In the genomic region with DNA sequence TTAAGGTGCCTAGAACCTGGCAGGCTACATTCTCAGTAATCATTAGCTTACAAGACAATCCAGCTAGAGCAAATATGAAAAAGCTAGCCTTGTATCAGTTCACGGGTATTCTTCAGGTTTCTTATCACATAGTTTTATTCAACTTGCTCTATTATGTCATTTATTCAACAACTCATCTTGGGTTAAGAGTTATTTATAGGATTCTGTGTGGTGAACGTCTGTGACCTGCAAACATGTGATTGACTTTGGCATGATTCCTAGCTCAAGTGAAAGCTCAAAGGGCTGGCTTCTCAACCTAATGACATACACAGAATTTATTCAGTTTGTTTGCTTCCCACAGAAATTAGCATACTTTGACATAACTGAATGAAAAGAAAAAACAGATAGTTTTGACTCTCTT, we compare ENCODE assay signal across 25 cellular contexts.
A peak's percentile ranks its signal among the peaks of the same experiment; 100 is the strongest.
DNase-seq lines count a peak whose midpoint lies in the region; ATAC-seq and TF ChIP-seq lines count a peak whose summit lies in the region.
"Had no signal": no experiment of that assay in that cellular context is flagged by ENCODE, and none has a peak within 500 bp of the region (broad histone marks: within the 10 kb centered on the region; RNA-seq: fewer than 3 reads in every experiment).

No MANE protein-coding gene starts in this region.

- H3K27me3 ChIP-seq in heart right ventricle (no peaks in the 10 kb centered on the region), liver (ENCODE audit: control insufficient read depth in 4 of 4, insufficient read depth in 4 of 4, low read length in 3 of 4) (no peaks in the 10 kb centered on the region)
- H3K27me3 ChIP-seq: sigmoid colon, testis, uterus had no signal

- intact Hi-C loops in heart right ventricle (cut with DNase I) = no loop called here

- TF ChIP-seq CTCF in heart right ventricle (IDR thresholded peaks at IDR 0.05) (no peak), liver (IDR thresholded peaks at IDR 0.05; ENCODE audit: low read depth, low read length, missing input control) (no peak)

- peak; percentile 28 to 43 for TF ChIP-seq RAD21 in liver (IDR thresholded peaks at IDR 0.05)

- H3K4me1 ChIP-seq in heart right ventricle (peaks cover 0 to 18% (median 0%) of the 10 kb centered on the region in 9 donors), liver (ENCODE audit: control insufficient read depth in 4 of 4, insufficient read depth in 4 of 4, low read length in 3 of 4) (peaks cover 3 to 24% (median 7%) of the 10 kb centered on the region in 4 donors)
- H3K4me1 ChIP-seq: parathyroid adenoma, sigmoid colon, testis, uterus had no signal

- DNase-seq in NCI-H1048 (lab: John Stamatoyannopoulos, UW) = peak; percentile 1
- DNase-seq in NCI-H774 (lab: John Stamatoyannopoulos, UW) = peak; percentile 22
- peak in 1 of 2 donors; percentile 40 for DNase-seq in heart right ventricle
- DNase-seq in superior temporal gyrus (ENCODE audit: extremely low spot score) = no peak
- no peak for DNase-seq in C1 segment of cervical spinal cord (lab: John Stamatoyannopoulos, UW)
- DNase-seq in NCI-H526 (lab: John Stamatoyannopoulos, UW) = no peak
- no peak for DNase-seq in SKM-1 (lab: John Stamatoyannopoulos, UW; ENCODE audit: unreplicated experiment)
- DNase-seq: activated CD4-positive, alpha-beta T cell treated with anti-CD3 and anti-CD28 coated beads, Interleukin-2, amount 10 ng/mL, durations not matched to agents 7 days and 5 days; activated gamma-delta T cell treated with Interleukin-2 at 50 U/mL for 16 hours; activated T-cell treated with anti-CD3 and anti-CD28 coated beads, Interleukin-2, amount 50 U/mL, for 4 hours; EL; islet precursor cell; mammary epithelial cell; MV-4-11; NCI-H526 treated with DMSO at 0.1 percent for 48 hours; sigmoid colon; stimulated activated naive CD4-positive, alpha-beta T cell treated with Interleukin-2 at 50 U/mL for 16 hours; testis; uterus had no signal

- peaks cover 0 to 4% (median 0%) of the 10 kb centered on the region in 11 donors for H3K9me3 ChIP-seq in heart right ventricle
- H3K9me3 ChIP-seq in liver (ENCODE audit: control insufficient read depth in 4 of 4, low read length in 3 of 4) = no peaks in the 10 kb centered on the region
- H3K9me3 ChIP-seq: sigmoid colon, testis, uterus had no signal

- WGBS in heart right ventricle, 2 donors = 12% methylated on average over 2 of the region's 2 CpGs
- WGBS in liver = 6% methylated on average over 2 of the region's 2 CpGs

- H3K36me3 ChIP-seq in heart right ventricle (no peaks in the 10 kb centered on the region), liver (ENCODE audit: control insufficient read depth in 4 of 4, insufficient read depth in 3 of 4, low read depth in 1 of 4, low read length in 3 of 4) (no peaks in the 10 kb centered on the region)
- H3K36me3 ChIP-seq: sigmoid colon, uterus had no signal

- ATAC-seq in heart right ventricle = peak; percentile 50 to 92 (median 78)
- ATAC-seq: activated T-cell treated with anti-CD3 and anti-CD28 coated beads, Interleukin-2, amount 50 U/mL, for 4 hours; GM12878 had no signal

- H3K4me3 ChIP-seq in heart right ventricle = no peak overlapping the region
- H3K4me3 ChIP-seq in liver (ENCODE audit: low read depth in 1 of 3, low read length in 3 of 3) = peak overlapping the region in 1 of 3 donors; percentile 15
- H3K4me3 ChIP-seq: GM12878, sigmoid colon, testis, uterus had no signal

- H3K9ac ChIP-seq in liver (ENCODE audit: low read depth in 1 of 2, low read length in 2 of 2) = peak overlapping the region; percentile 28 to 80
- H3K9ac ChIP-seq: KMS-11, parathyroid adenoma had no signal

- H3K27ac ChIP-seq in heart right ventricle = peak overlapping the region in 4 of 10 donors; percentile 2 to 53 (median 32)
- peak overlapping the region; percentile 90 to 92 for H3K27ac ChIP-seq in liver (ENCODE audit: low read depth in 1 of 2, low read length in 2 of 2)
- H3K27ac ChIP-seq: C4-2B, KMS-11, parathyroid adenoma, RWPE1, sigmoid colon, testis, uterus had no signal

TF ChIP-seq in liver, 16 proteins besides CTCF, POLR2A, EP300 and RAD21:
- TF ChIP-seq TAF1 (conservative IDR thresholded peaks at IDR 0.05) (no peak), HNF4G (IDR thresholded peaks at IDR 0.05) (peak; percentile 27), HNF4A (conservative IDR thresholded peaks at IDR 0.05) (peak; percentile 68 to 79), JUND (IDR thresholded peaks at IDR 0.05) (peak; percentile 63 to 67), YY1 (IDR thresholded peaks at IDR 0.05) (peak; percentile 38), FOXA1 (IDR thresholded peaks at IDR 0.05) (peak; percentile 43), RXRA (IDR thresholded peaks at IDR 0.05) (peak; percentile 80 to 89), SP1 (IDR thresholded peaks at IDR 0.05) (peak; percentile 75), EGR1 (IDR thresholded peaks at IDR 0.05; ENCODE audit: low read depth in 2 of 2) (no peak), MAX (IDR thresholded peaks at IDR 0.05) (peak; percentile 43), FOXA2 (IDR thresholded peaks at IDR 0.05) (peak; percentile 63), NR2F2 (IDR thresholded peaks at IDR 0.05) (no peak), GABPA (IDR thresholded peaks at IDR 0.05 in 1 of 2, conservative IDR thresholded peaks at IDR 0.05 in 1 of 2) (no peak)
- TF ChIP-seq, protein P1, sequence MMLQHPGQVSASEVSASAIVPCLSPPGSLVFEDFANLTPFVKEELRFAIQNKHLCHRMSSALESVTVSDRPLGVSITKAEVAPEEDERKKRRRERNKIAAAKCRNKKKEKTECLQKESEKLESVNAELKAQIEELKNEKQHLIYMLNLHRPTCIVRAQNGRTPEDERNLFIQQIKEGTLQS (IDR thresholded peaks at IDR 0.05) = peak; percentile 10
- TF ChIP-seq, protein P2, sequence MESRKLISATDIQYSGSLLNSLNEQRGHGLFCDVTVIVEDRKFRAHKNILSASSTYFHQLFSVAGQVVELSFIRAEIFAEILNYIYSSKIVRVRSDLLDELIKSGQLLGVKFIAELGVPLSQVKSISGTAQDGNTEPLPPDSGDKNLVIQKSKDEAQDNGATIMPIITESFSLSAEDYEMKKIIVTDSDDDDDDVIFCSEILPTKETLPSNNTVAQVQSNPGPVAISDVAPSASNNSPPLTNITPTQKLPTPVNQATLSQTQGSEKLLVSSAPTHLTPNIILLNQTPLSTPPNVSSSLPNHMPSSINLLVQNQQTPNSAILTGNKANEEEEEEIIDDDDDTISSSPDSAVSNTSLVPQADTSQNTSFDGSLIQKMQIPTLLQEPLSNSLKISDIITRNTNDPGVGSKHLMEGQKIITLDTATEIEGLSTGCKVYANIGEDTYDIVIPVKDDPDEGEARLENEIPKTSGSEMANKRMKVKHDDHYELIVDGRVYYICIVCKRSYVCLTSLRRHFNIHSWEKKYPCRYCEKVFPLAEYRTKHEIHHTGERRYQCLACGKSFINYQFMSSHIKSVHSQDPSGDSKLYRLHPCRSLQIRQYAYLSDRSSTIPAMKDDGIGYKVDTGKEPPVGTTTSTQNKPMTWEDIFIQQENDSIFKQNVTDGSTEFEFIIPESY (IDR thresholded peaks at IDR 0.05) = peak; percentile 53
- TF ChIP-seq, protein P3, sequence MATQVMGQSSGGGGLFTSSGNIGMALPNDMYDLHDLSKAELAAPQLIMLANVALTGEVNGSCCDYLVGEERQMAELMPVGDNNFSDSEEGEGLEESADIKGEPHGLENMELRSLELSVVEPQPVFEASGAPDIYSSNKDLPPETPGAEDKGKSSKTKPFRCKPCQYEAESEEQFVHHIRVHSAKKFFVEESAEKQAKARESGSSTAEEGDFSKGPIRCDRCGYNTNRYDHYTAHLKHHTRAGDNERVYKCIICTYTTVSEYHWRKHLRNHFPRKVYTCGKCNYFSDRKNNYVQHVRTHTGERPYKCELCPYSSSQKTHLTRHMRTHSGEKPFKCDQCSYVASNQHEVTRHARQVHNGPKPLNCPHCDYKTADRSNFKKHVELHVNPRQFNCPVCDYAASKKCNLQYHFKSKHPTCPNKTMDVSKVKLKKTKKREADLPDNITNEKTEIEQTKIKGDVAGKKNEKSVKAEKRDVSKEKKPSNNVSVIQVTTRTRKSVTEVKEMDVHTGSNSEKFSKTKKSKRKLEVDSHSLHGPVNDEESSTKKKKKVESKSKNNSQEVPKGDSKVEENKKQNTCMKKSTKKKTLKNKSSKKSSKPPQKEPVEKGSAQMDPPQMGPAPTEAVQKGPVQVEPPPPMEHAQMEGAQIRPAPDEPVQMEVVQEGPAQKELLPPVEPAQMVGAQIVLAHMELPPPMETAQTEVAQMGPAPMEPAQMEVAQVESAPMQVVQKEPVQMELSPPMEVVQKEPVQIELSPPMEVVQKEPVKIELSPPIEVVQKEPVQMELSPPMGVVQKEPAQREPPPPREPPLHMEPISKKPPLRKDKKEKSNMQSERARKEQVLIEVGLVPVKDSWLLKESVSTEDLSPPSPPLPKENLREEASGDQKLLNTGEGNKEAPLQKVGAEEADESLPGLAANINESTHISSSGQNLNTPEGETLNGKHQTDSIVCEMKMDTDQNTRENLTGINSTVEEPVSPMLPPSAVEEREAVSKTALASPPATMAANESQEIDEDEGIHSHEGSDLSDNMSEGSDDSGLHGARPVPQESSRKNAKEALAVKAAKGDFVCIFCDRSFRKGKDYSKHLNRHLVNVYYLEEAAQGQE (IDR thresholded peaks at IDR 0.05) = peak; percentile 49

Comparison
In these comparisons a context has a peak if more than half of its experiments do, and no peak if none do; other contexts are left out.
1. DNase-seq: peak in NCI-H1048 (single experiment) and NCI-H774 (single experiment); none in superior temporal gyrus (single experiment), C1 segment of cervical spinal cord (0 of 14), NCI-H526 (0 of 2) and SKM-1 (single experiment).